22 cellular contexts compared by ENCODE assay signal in genomic region chr16:87552072-87552718, GRCh38. TPM values are rescaled to one million over a fixed set of nuclear protein-coding genes. Genes with fewer than 3 reads are reported as not detected.
"Had no signal": no experiment of that assay in that cellular context is flagged by ENCODE, and none has a peak within 500 bp of the region (broad histone marks: within the 10 kb centered on the region; RNA-seq: fewer than 3 reads in every experiment).

No MANE protein-coding gene starts in this region.

- H3K9ac ChIP-seq: KMS-11 had no signal

- FAIRE-seq: RCC 7860 had no signal

- H3K27ac ChIP-seq: HL-60, KMS-11, SJSA1, SK-N-MC had no signal

- H3K9me3 ChIP-seq: SJSA1 had no signal

- H3K36me3 ChIP-seq: SJSA1 had no signal

- H3K4me3 ChIP-seq: SJSA1, SK-N-MC had no signal

- H3K4me2 ChIP-seq: KMS-11 had no signal

- H3K27me3 ChIP-seq: SJSA1 had no signal

- DNase-seq: IMR-90, Kasumi-1, MM.1S, NCI-H1092 treated with DMSO at 0.1 percent for 48 hours, NCI-H1436, NCI-H187, NCI-H2029, NCI-H2081 treated with DMSO at 0.1 percent for 48 hours, NCI-H2171, NCI-H446, NCI-H510A, NCI-H524 treated with DMSO at 0.1 percent for 48 hours, NCI-H69, NCI-H774, Right ventricle myocardium superior, RPMI8226, SIG-M5 had no signal

RNA-seq across cellular contexts. Expression of gene JPH3, which starts 50.1 kb away (rescaled TPM):
- total RNA-seq: IMR-90 had no signal
